In the genomic region with DNA sequence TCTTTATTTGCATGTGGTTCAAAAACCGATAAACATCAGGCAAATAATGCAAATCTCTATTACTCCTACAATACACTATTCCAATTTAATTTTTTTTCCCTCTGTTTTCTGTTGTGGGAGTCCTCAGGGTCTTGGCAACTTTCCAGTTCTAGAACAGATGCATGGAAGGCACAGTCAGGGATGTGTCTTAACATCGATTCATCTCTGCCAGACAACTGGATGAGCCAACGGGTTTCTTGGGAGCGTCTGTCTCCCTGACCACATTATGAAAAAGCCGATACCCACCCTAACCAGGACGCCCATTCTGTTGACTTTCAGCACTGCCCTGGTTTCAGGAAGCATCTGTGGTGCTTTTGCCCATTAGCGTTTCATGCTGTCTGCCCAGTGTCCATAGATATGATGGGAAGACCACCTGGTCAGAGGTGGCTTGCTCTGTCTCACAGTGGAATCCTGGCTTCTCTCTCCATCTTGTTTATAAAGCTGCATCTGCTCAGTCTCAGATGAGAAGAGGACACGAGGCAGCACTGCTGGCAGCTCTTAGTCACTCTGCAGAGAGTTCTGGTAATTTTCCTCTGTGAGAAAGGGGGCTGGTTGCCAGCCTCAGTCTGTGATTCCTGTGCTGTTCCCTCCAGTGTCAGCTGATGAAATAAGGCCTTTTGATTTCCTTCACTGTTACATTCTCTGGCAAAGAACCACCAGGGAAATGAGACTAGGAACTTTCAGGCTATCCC, we compare ENCODE assay signal across 1 cellular context.
TF ChIP-seq lines count a peak whose summit lies in the region.

No MANE protein-coding gene starts in this region.

TF ChIP-seq in IMR-90, 13 proteins besides CTCF, POLR2A, EP300 and RAD21:
- TF ChIP-seq ELK1 (IDR thresholded peaks at IDR 0.05; ENCODE audit: borderline replicate concordance, low read depth, low read length) (no peak), USF2 (IDR thresholded peaks at IDR 0.05; ENCODE audit: low read depth, low read length) (peak; percentile 64; the same call in 1 of the 2 replicates), MAZ (IDR thresholded peaks at IDR 0.05; ENCODE audit: borderline replicate concordance, low read depth, low read length) (peak; percentile 49; the same call in 1 of the 2 replicates), RCOR1 (IDR thresholded peaks at IDR 0.05; ENCODE audit: insufficient replicate concordance, low read length) (no peak), MXI1 (IDR thresholded peaks at IDR 0.05; ENCODE audit: borderline replicate concordance, low read depth, low read length) (no peak), CEBPB (IDR thresholded peaks at IDR 0.05; ENCODE audit: low read depth, low read length) (peak; percentile 63), BHLHE40 (IDR thresholded peaks at IDR 0.05; ENCODE audit: low read depth, low read length) (no peak), SMC3 (IDR thresholded peaks at IDR 0.05; ENCODE audit: low read depth, low read length) (peak; percentile 15; the same call in 1 of the 2 replicates)
